14 cellular contexts compared by ENCODE assay signal in the genomic region with DNA sequence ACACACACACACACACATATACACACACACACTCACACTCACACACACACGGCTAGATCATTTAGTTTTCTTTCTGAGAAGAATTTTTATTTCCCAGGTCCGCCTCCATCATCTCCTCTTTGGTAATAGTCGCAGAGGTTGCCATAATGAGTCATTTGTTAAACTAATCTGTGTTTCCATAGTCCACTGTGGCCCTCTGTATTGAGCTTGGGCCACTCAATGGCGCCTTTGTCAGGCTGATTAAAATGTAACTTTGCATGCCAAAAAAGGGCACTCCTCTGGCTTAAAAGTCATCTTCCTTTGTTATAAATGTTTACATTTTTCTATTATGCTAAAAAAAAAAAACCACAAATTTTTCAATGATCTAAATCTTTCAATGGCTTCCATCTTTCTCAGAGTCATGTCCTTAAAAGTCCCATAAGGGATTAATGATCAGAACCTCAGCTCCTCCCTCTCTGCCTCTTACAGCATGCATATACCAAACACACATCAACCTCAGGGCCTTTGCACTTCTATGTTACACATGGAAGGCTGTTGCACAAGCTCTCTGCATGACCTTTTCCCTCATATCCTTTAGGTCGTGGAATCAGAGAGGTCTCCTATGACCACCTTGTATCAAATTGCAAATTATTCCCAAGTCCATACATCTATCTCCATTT. TPM values are rescaled to one million over a fixed set of nuclear protein-coding genes. Genes with fewer than 3 reads are reported as not detected.
DNase-seq lines count a peak whose midpoint lies in the region; TF ChIP-seq lines count a peak whose summit lies in the region.
"Had no signal": no experiment of that assay in that cellular context is flagged by ENCODE, and none has a peak within 500 bp of the region (broad histone marks: within the 10 kb centered on the region; RNA-seq: fewer than 3 reads in every experiment).

No MANE protein-coding gene starts in this region.

- peaks cover 35% of the 10 kb centered on the region for H3K4me1 ChIP-seq in suprapubic skin

- peak overlapping the region; percentile 85 for H3K27ac ChIP-seq in brain microvascular endothelial cell
- peak overlapping the region; percentile 85 for H3K27ac ChIP-seq in suprapubic skin
- H3K27ac ChIP-seq: spleen had no signal

- no peak for TF ChIP-seq EP300 in suprapubic skin (IDR thresholded peaks at IDR 0.05)

- in situ Hi-C loops in brain microvascular endothelial cell (cut with HindIII; ENCODE audit: low pct_ligation_motif_present, low sequenced_read_pairs) = no loop called here
- in situ Hi-C loops in G401 (cut with HindIII; ENCODE audit: low sequenced_read_pairs) = no loop called here

- H3K27me3 ChIP-seq in brain microvascular endothelial cell (replicated peaks) = no peaks in the 10 kb centered on the region
- H3K27me3 ChIP-seq in suprapubic skin = no peaks in the 10 kb centered on the region
- H3K27me3 ChIP-seq: spleen had no signal

- H3K4me3 ChIP-seq in brain microvascular endothelial cell (ENCODE audit: low read depth, low read length) (no peak overlapping the region), suprapubic skin (no peak overlapping the region)
- H3K4me3 ChIP-seq: spleen had no signal

- H3K9me3 ChIP-seq in suprapubic skin = no peaks in the 10 kb centered on the region
- H3K9me3 ChIP-seq: spleen had no signal

- 78% methylated on average over 5 of the region's 5 CpGs for WGBS in suprapubic skin

- H3K36me3 ChIP-seq in brain microvascular endothelial cell (replicated peaks) (no peaks in the 10 kb centered on the region), suprapubic skin (peaks cover 15% of the 10 kb centered on the region)
- H3K36me3 ChIP-seq: spleen had no signal

- TF ChIP-seq CTCF in brain microvascular endothelial cell (IDR thresholded peaks at IDR 0.05; ENCODE audit: low read depth, low read length, missing control alignments) = no peak
- TF ChIP-seq CTCF in suprapubic skin (IDR thresholded peaks at IDR 0.05) = no peak

- no peak for TF ChIP-seq POLR2A in suprapubic skin (IDR thresholded peaks at IDR 0.05)

- peak; percentile 60 for DNase-seq in M059J (ENCODE audit: low read depth)
- no peak for DNase-seq in brain microvascular endothelial cell
- DNase-seq in inferior parietal cortex (ENCODE audit: extremely low spot score) = peak; percentile 72
- no peak for DNase-seq in suprapubic skin (ENCODE audit: low spot score in 2 of 2)
- no peak for DNase-seq in stimulated activated naive CD4-positive, alpha-beta T cell (lab: John Stamatoyannopoulos, UW)
- no peak for DNase-seq in G401 (ENCODE audit: low spot score)
- no peak for DNase-seq in activated CD4-positive, alpha-beta T cell treated with anti-CD3 and anti-CD28 coated beads for 1 hour
- DNase-seq: activated CD4-positive, alpha-beta T cell treated with anti-CD3 and anti-CD28 coated beads, Interleukin-2, amount 10 ng/mL, durations not matched to agents 24 days and 14 days; activated naive CD8-positive, alpha-beta T cell treated with anti-CD3 and anti-CD28 coated beads, Interleukin-2, amount 10 ng/mL, durations not matched to agents 7 days and 5 days; activated T-cell treated with anti-CD3 and anti-CD28 coated beads, Interleukin-2, amount 50 U/mL, for 4 hours; CD8-positive, alpha-beta T cell; GDM1; spleen; stimulated activated naive CD8-positive, alpha-beta T cell treated with anti-CD3 and anti-CD28 coated beads, Interleukin-15, amount 100 ng/mL, for 72 hours had no signal

RNA-seq across cellular contexts. Expression of a gene that starts 35.3 kb away (rescaled TPM):
- total RNA-seq in M059J (2014; rRNA removed; shearing (Covaris generic)) = 0.25 and 0.81 TPM in 2 replicates
- 100 to 1,000 TPM in 3 of 4 donors, 10 to 100 TPM in 1; 99.2 to 138 (median 118) TPM for total RNA-seq in suprapubic skin
- not detected in 2 replicates for total RNA-seq in G401 (2014; rRNA removed; shearing (Covaris generic))
- total RNA-seq: activated CD4-positive, alpha-beta T cell treated with anti-CD3 and anti-CD28 coated beads, Interleukin-2, amount 10 ng/mL, durations not matched to agents 24 days and 14 days; activated naive CD8-positive, alpha-beta T cell treated with anti-CD3 and anti-CD28 coated beads, Interleukin-2, amount 10 ng/mL, durations not matched to agents 7 days and 5 days; CD8-positive, alpha-beta T cell had no signal

Comparison
In these comparisons a context has a peak if more than half of its experiments do, and no peak if none do; other contexts are left out.
1. DNase-seq: peak in M059J (single experiment) and inferior parietal cortex (single experiment); none in brain microvascular endothelial cell (single experiment), suprapubic skin (0 of 2), stimulated activated naive CD4-positive, alpha-beta T cell (0 of 6), G401 (single experiment) and activated CD4-positive, alpha-beta T cell treated with anti-CD3 and anti-CD28 coated beads for 1 hour (single experiment).
2. RNA of a gene that starts 35.3 kb away (total RNA-seq): 99.2 to 138 TPM in suprapubic skin; 0.25 to 0.81 TPM in M059J and not detected in G401; every median in the first group is over 10 times any median in the second.